In genomic region chr12:47752121-47752520, GRCh38 we compare ENCODE assay signal across 1 cellular context.
TF ChIP-seq lines count a peak whose summit lies in the region.

No MANE protein-coding gene starts in this region.

TF ChIP-seq in IMR-90, 13 proteins besides CTCF, POLR2A, EP300 and RAD21:
- TF ChIP-seq USF2 (IDR thresholded peaks at IDR 0.05; ENCODE audit: low read depth, low read length): no peak
- TF ChIP-seq CEBPB (IDR thresholded peaks at IDR 0.05; ENCODE audit: low read depth, low read length): no peak
- no peak for TF ChIP-seq MAFK (IDR thresholded peaks at IDR 0.05; ENCODE audit: low read depth, low read length)
- TF ChIP-seq NFE2L2 (IDR thresholded peaks at IDR 0.05; ENCODE audit: low read depth, low read length): no peak
- TF ChIP-seq RCOR1 (IDR thresholded peaks at IDR 0.05; ENCODE audit: insufficient replicate concordance, low read length): no peak
- no peak for TF ChIP-seq MAZ (IDR thresholded peaks at IDR 0.05; ENCODE audit: borderline replicate concordance, low read depth, low read length)
- no peak for TF ChIP-seq RFX5 (IDR thresholded peaks at IDR 0.05; ENCODE audit: low read depth, low read length)
- no peak for TF ChIP-seq BHLHE40 (IDR thresholded peaks at IDR 0.05; ENCODE audit: low read depth, low read length)
- no peak for TF ChIP-seq CHD1 (IDR thresholded peaks at IDR 0.05; ENCODE audit: low read depth, low read length)
- no peak for TF ChIP-seq SMC3 (IDR thresholded peaks at IDR 0.05; ENCODE audit: low read depth, low read length)
- no peak for TF ChIP-seq ELK1 (IDR thresholded peaks at IDR 0.05; ENCODE audit: borderline replicate concordance, low read depth, low read length)
- TF ChIP-seq MXI1 (IDR thresholded peaks at IDR 0.05; ENCODE audit: borderline replicate concordance, low read depth, low read length): no peak
- no peak for TF ChIP-seq FOS (IDR thresholded peaks at IDR 0.05; ENCODE audit: low read depth, low read length)
